In the genomic region with DNA sequence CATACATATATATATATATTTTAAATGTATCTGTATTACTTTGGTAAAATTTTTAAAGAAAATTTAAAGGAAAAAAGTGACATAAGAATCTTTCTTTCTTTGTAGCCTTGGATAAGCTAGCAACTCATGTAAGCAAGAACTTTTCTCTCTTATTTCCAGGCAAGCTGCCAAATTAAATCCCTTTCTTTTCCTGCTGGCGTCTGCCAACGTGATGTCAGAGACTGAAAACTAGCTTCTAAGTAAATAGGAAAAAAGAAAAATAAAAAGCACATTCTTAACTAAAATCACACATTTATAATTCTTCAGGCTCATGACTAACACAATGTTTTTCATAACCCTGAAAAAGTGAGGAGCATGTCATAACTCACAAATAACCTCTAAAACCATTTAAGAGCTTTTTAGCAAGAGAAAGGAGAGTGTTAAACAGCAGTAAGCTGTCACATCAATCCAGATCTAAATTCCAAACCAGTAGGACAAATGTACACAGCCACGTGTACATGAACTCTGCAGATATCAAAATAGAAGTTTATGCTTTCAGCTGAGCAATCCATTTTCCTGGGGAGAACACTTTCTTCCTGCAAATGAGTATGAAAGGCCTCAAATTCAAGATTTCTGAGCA, we compare ENCODE assay signal across 9 cellular contexts.
DNase-seq lines count a peak whose midpoint lies in the region; ATAC-seq and TF ChIP-seq lines count a peak whose summit lies in the region.
"Had no signal": no experiment of that assay in that cellular context is flagged by ENCODE, and none has a peak within 500 bp of the region (broad histone marks: within the 10 kb centered on the region; RNA-seq: fewer than 3 reads in every experiment).

No MANE protein-coding gene starts in this region.

- H3K4me1 Mint-ChIP-seq in naive thymus-derived CD4-positive, alpha-beta T cell = peaks cover 0 to 12% (median 4%) of the 10 kb centered on the region in 7 donors
- H3K4me1 Mint-ChIP-seq: neural crest cell had no signal

- H3K36me3 Mint-ChIP-seq in naive thymus-derived CD4-positive, alpha-beta T cell = no peaks in the 10 kb centered on the region

- no peak overlapping the region for H3K4me3 Mint-ChIP-seq in naive thymus-derived CD4-positive, alpha-beta T cell
- H3K4me3 Mint-ChIP-seq: neural crest cell had no signal

- CTCF ChIA-PET in naive thymus-derived CD4-positive, alpha-beta T cell (lab: Charles Lee) = no interaction called here

- no peak overlapping the region for H3K4me3 ChIP-seq in AG10803 (ENCODE audit: low read length)
- H3K4me3 ChIP-seq in naive thymus-derived CD4-positive, alpha-beta T cell (ENCODE audit: low read length) = no peak overlapping the region

- H3K27me3 ChIP-seq in naive thymus-derived CD4-positive, alpha-beta T cell (ENCODE audit: control insufficient read depth in 2 of 2, insufficient read depth in 2 of 2, low read length in 2 of 2) = no peaks in the 10 kb centered on the region

- intact Hi-C loops in naive thymus-derived CD4-positive, alpha-beta T cell (cut with micrococcal nuclease) = no loop called here

- H3K27me3 Mint-ChIP-seq in naive thymus-derived CD4-positive, alpha-beta T cell = no peaks in the 10 kb centered on the region

- H3K27ac Mint-ChIP-seq in naive thymus-derived CD4-positive, alpha-beta T cell = no peak overlapping the region

- H3K36me3 ChIP-seq in naive thymus-derived CD4-positive, alpha-beta T cell (ENCODE audit: control insufficient read depth in 2 of 3, insufficient read depth in 3 of 3, low read length in 3 of 3) = no peaks in the 10 kb centered on the region

- DNase-seq in AG10803 (ENCODE audit: low read depth) = peak; percentile 92
- DNase-seq in NCI-H69 (lab: John Stamatoyannopoulos, UW) = peak; percentile 60
- DNase-seq in fibroblast of gingiva (ENCODE audit: low read depth) = peak; percentile 89
- no peak for DNase-seq in omental fat pad (ENCODE audit: low spot score)
- no peak for DNase-seq in NAMALWA (ENCODE audit: low spot score)
- no peak for DNase-seq in naive thymus-derived CD4-positive, alpha-beta T cell
- no peak for DNase-seq in KBM-7
- DNase-seq in NCI-H2081 treated with DMSO at 0.1 percent for 48 hours (lab: John Stamatoyannopoulos, UW) = no peak

- H3K9me3 ChIP-seq in naive thymus-derived CD4-positive, alpha-beta T cell (ENCODE audit: control insufficient read depth in 2 of 3, low read length in 3 of 3) = no peaks in the 10 kb centered on the region

- H3K4me1 ChIP-seq in naive thymus-derived CD4-positive, alpha-beta T cell (ENCODE audit: control insufficient read depth in 2 of 2, insufficient read depth in 2 of 2, low read length in 2 of 2) = no peaks in the 10 kb centered on the region

- peak; percentile 48 for ATAC-seq in omental fat pad (ENCODE audit: low FRiP score)
- ATAC-seq in naive thymus-derived CD4-positive, alpha-beta T cell = no peak

- H3K27ac ChIP-seq in naive thymus-derived CD4-positive, alpha-beta T cell (ENCODE audit: low read depth, low read length) = no peak overlapping the region

- H3K9me3 Mint-ChIP-seq in naive thymus-derived CD4-positive, alpha-beta T cell = peaks cover 0 to 3% (median 0%) of the 10 kb centered on the region in 11 donors

- TF ChIP-seq CTCF in AG10803 (conservative IDR thresholded peaks at IDR 0.05; ENCODE audit: low read length) = no peak
- no peak for TF ChIP-seq CTCF in omental fat pad (IDR thresholded peaks at IDR 0.05)

- in situ Hi-C loops in KBM-7 (cut with MboI; ENCODE audit: low pct_unique_long_range_greater_than_20kb, low sequenced_read_pairs) = no loop called here

- POLR2A ChIA-PET in naive thymus-derived CD4-positive, alpha-beta T cell (lab: Charles Lee) = interaction anchor here (0.7 kb wide), 1 partner anchor 209 kb away, joined by 3 read pairs; no protein-coding TSS in a partner anchor

Comparison
In these comparisons a context has a peak if more than half of its experiments do, and no peak if none do; other contexts are left out.
1. DNase-seq: peak in AG10803 (single experiment), NCI-H69 (single experiment) and fibroblast of gingiva (single experiment); none in omental fat pad (single experiment), NAMALWA (single experiment), naive thymus-derived CD4-positive, alpha-beta T cell (0 of 9), KBM-7 (single experiment) and NCI-H2081 treated with DMSO at 0.1 percent for 48 hours (single experiment).